Comparison of ENCODE assay signal across 12 cellular contexts in genomic region chr4:75004755-75005668, GRCh38.
A peak's percentile ranks its signal among the peaks of the same experiment; 100 is the strongest.
DNase-seq lines count a peak whose midpoint lies in the region; ATAC-seq and TF ChIP-seq lines count a peak whose summit lies in the region.
"Had no signal": no experiment of that assay in that cellular context is flagged by ENCODE, and none has a peak within 500 bp of the region (broad histone marks: within the 10 kb centered on the region; RNA-seq: fewer than 3 reads in every experiment).

No MANE protein-coding gene starts in this region.

- CTCF ChIA-PET in naive thymus-derived CD4-positive, alpha-beta T cell (lab: Charles Lee), result no interaction called here

- peak; percentile 61 for DNase-seq in NCI-H2171 treated with DMSO at 0.1 percent for 48 hours (lab: John Stamatoyannopoulos, UW)
- peak in 1 of 2 donors; percentile 55 for DNase-seq in left lung
- no peak for DNase-seq in GM10266 (ENCODE audit: extremely low spot score)
- DNase-seq in HAP-1 (ENCODE audit: low spot score in 2 of 2), result no peak
- DNase-seq in naive thymus-derived CD4-positive, alpha-beta T cell, result no peak
- DNase-seq in activated T-cell treated with anti-CD3 and anti-CD28 coated beads, Interleukin-2, amount 50 U/mL, for 1 hour, result no peak
- DNase-seq: activated naive CD4-positive, alpha-beta T cell; lower lobe of right lung; T-helper 9 cell had no signal

- no peak overlapping the region for H3K27ac Mint-ChIP-seq in naive thymus-derived CD4-positive, alpha-beta T cell

- intact Hi-C loops in left lung (cut with DNase I), result no loop called here
- intact Hi-C loops in naive thymus-derived CD4-positive, alpha-beta T cell (cut with micrococcal nuclease), result no loop called here

- no peak for TF ChIP-seq CTCF in left lung (IDR thresholded peaks at IDR 0.05)
- TF ChIP-seq CTCF in GM10266 (IDR thresholded peaks at IDR 0.05; ENCODE audit: control insufficient read depth, insufficient read depth, low read depth, missing control alignments), result no peak

- H3K27me3 Mint-ChIP-seq in naive thymus-derived CD4-positive, alpha-beta T cell, result peaks cover 0 to 8% (median 0%) of the 10 kb centered on the region in 5 donors

- H3K4me3 Mint-ChIP-seq in naive thymus-derived CD4-positive, alpha-beta T cell, result no peak overlapping the region

- H3K4me3 ChIP-seq in left lung, result no peak overlapping the region
- no peak overlapping the region for H3K4me3 ChIP-seq in HAP-1
- H3K4me3 ChIP-seq in naive thymus-derived CD4-positive, alpha-beta T cell (ENCODE audit: low read length), result no peak overlapping the region
- H3K4me3 ChIP-seq: lower lobe of right lung, thoracic aorta had no signal

- H3K27me3 ChIP-seq in left lung, result no peaks in the 10 kb centered on the region
- H3K27me3 ChIP-seq in HAP-1 (ENCODE audit: low read depth), result no peaks in the 10 kb centered on the region
- H3K27me3 ChIP-seq in naive thymus-derived CD4-positive, alpha-beta T cell (ENCODE audit: control insufficient read depth in 2 of 2, insufficient read depth in 2 of 2, low read length in 2 of 2), result no peaks in the 10 kb centered on the region

- H3K27ac ChIP-seq in left lung, result no peak overlapping the region
- no peak overlapping the region for H3K27ac ChIP-seq in naive thymus-derived CD4-positive, alpha-beta T cell (ENCODE audit: low read depth, low read length)
- H3K27ac ChIP-seq: lower lobe of right lung had no signal

- no peaks in the 10 kb centered on the region for H3K4me1 Mint-ChIP-seq in naive thymus-derived CD4-positive, alpha-beta T cell

- no peaks in the 10 kb centered on the region for H3K4me1 ChIP-seq in left lung
- H3K4me1 ChIP-seq in HAP-1, result peaks cover 12% of the 10 kb centered on the region
- H3K4me1 ChIP-seq in naive thymus-derived CD4-positive, alpha-beta T cell (ENCODE audit: control insufficient read depth in 2 of 2, insufficient read depth in 2 of 2, low read length in 2 of 2), result no peaks in the 10 kb centered on the region
- H3K4me1 ChIP-seq: lower lobe of right lung had no signal

- H3K9me3 ChIP-seq in left lung (peaks cover 0 to 13% of the 10 kb centered on the region in 2 donors), HAP-1 (no peaks in the 10 kb centered on the region)
- H3K9me3 ChIP-seq in naive thymus-derived CD4-positive, alpha-beta T cell (ENCODE audit: control insufficient read depth in 2 of 3, low read length in 3 of 3), result no peaks in the 10 kb centered on the region
- H3K9me3 ChIP-seq: lower lobe of right lung, thoracic aorta had no signal

- in situ Hi-C loops in HAP-1 (cut with MboI; ENCODE audit: low sequenced_read_pairs), result no loop called here

- no peaks in the 10 kb centered on the region for H3K36me3 ChIP-seq in left lung
- no peaks in the 10 kb centered on the region for H3K36me3 ChIP-seq in HAP-1 (replicated peaks)
- H3K36me3 ChIP-seq in naive thymus-derived CD4-positive, alpha-beta T cell (ENCODE audit: control insufficient read depth in 2 of 3, insufficient read depth in 3 of 3, low read length in 3 of 3), result no peaks in the 10 kb centered on the region
- H3K36me3 ChIP-seq: lower lobe of right lung, thoracic aorta had no signal

- peaks cover 4 to 35% (median 10%) of the 10 kb centered on the region in 11 donors for H3K9me3 Mint-ChIP-seq in naive thymus-derived CD4-positive, alpha-beta T cell

- ATAC-seq in GM18517 (IDR thresholded peaks at IDR 0.05; ENCODE audit: unreplicated experiment) (peak; percentile 76), HG02759 (IDR thresholded peaks at IDR 0.05; ENCODE audit: unreplicated experiment) (peak; percentile 91), left lung (peak; percentile 72)
- ATAC-seq in naive thymus-derived CD4-positive, alpha-beta T cell, result no peak

- peaks cover 0 to 4% (median 0%) of the 10 kb centered on the region in 5 donors for H3K36me3 Mint-ChIP-seq in naive thymus-derived CD4-positive, alpha-beta T cell

- POLR2A ChIA-PET in naive thymus-derived CD4-positive, alpha-beta T cell (lab: Charles Lee), result no interaction called here
